In the genomic region with DNA sequence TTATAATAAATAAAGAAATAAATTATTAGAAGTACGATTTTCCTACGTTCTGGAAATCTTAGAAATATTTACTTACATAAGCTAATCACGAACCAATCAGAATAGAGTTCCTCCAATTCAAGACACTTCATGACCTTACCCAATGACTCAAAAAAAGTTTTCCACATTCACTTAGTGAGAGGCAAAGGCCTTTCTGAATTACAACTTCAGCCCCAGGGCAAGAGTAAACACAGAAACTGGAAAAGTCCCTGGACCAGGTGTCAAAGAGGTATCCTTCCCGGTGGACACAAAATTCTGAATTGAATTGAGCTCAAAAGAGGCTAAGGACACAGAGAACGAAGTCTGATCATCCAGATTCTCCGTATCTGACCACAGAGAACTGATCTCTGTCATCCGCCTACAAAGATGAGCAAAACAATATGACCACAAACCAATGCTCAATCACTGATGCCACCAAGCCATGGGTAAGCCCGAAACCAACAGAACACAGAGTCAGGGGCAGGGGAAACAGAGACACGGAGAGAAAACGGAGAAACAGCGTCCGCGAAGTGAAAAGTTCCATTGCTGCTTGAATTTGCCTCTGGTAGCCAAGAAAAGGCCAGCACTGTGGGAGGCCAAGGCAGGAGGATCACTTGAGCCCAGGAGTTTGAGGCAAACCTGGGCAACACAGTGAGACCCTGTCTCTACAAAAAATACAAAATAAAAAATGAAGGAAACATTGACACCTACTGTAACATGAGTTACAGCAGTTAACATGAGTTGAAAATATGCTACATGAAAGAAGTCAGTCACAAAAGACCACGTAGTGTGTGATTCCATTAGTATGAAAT, we compare ENCODE assay signal across 9 cellular contexts. TPM values are rescaled to one million over a fixed set of nuclear protein-coding genes. Genes with fewer than 3 reads are reported as not detected.
DNase-seq lines count a peak whose midpoint lies in the region; ATAC-seq and TF ChIP-seq lines count a peak whose summit lies in the region.
"Had no signal": no experiment of that assay in that cellular context is flagged by ENCODE, and none has a peak within 500 bp of the region (broad histone marks: within the 10 kb centered on the region; RNA-seq: fewer than 3 reads in every experiment).

No MANE protein-coding gene starts in this region.

- TF ChIP-seq CTCF in omental fat pad (IDR thresholded peaks at IDR 0.05) (no peak), lower lobe of right lung (IDR thresholded peaks at IDR 0.05) (no peak), thyroid gland (IDR thresholded peaks at IDR 0.05) (no peak)

- intact Hi-C loops in lower lobe of right lung (cut with DNase I) (no loop called here), thyroid gland (cut with DNase I) (no loop called here)

- no peak for TF ChIP-seq POLR2A in thyroid gland (IDR thresholded peaks at IDR 0.05)

- no peak overlapping the region for H3K27ac ChIP-seq in lower lobe of right lung
- H3K27ac ChIP-seq in thyroid gland: no peak overlapping the region
- H3K27ac ChIP-seq: parathyroid adenoma had no signal

- H3K9me3 ChIP-seq in lower lobe of right lung: no peaks in the 10 kb centered on the region
- H3K9me3 ChIP-seq in thyroid gland: no peaks in the 10 kb centered on the region

- ATAC-seq in HG03378 (IDR thresholded peaks at IDR 0.05; ENCODE audit: unreplicated experiment): peak; percentile 79
- no peak for ATAC-seq in omental fat pad (ENCODE audit: low FRiP score)
- no peak for ATAC-seq in GM21526 (IDR thresholded peaks at IDR 0.05; ENCODE audit: low FRiP score, unreplicated experiment)
- ATAC-seq in lower lobe of right lung: no peak

- no peaks in the 10 kb centered on the region for H3K36me3 ChIP-seq in lower lobe of right lung
- no peaks in the 10 kb centered on the region for H3K36me3 ChIP-seq in thyroid gland

- H3K27me3 ChIP-seq in lower lobe of right lung (ENCODE audit: low read depth) (no peaks in the 10 kb centered on the region), thyroid gland (no peaks in the 10 kb centered on the region)

- DNase-seq in stimulated activated CD4-positive, alpha-beta T cell treated with anti-CD3 and anti-CD28 coated beads, Interleukin-12 subunit alpha, Interleukin-12 subunit beta, amount 100 ng/mL, for 48 hours (ENCODE audit: low read depth in 2 of 3, low spot score in 1 of 3): peak; percentile 49 to 64 (median 59)
- no peak for DNase-seq in stimulated activated CD4-positive, alpha-beta T cell treated with anti-CD3 and anti-CD28 coated beads, Interleukin-12 subunit alpha, Interleukin-12 subunit beta, amount 100 ng/mL, for 4 hours
- DNase-seq in activated T-helper 1 cell treated with Interleukin-2 at 50 U/mL for 16 hours (ENCODE audit: low read depth): peak; percentile 23
- no peak for DNase-seq in omental fat pad (ENCODE audit: low spot score)
- no peak for DNase-seq in lower lobe of right lung
- no peak for DNase-seq in thyroid gland

- H3K4me3 ChIP-seq in lower lobe of right lung: no peak overlapping the region
- H3K4me3 ChIP-seq in thyroid gland (replicated peaks in 1 of 3): no peak overlapping the region

- WGBS in thyroid gland, 2 donors: 93 to 96% methylated on average over 14 of the region's 14 CpGs

- H3K4me1 ChIP-seq in lower lobe of right lung (peaks cover 24% of the 10 kb centered on the region), thyroid gland (peaks cover 0 to 4% of the 10 kb centered on the region in 2 donors)
- H3K4me1 ChIP-seq: parathyroid adenoma had no signal

RNA-seq across cellular contexts. Expression of gene BID, which starts 6.8 kb away (rescaled TPM):
- total RNA-seq in omental fat pad (10 to 100 TPM; 34.4 to 43.0 (median 37.2) TPM), lower lobe of right lung (34.3 TPM), thyroid gland (10 to 100 TPM in 3 of 4 donors, 1 to 10 TPM in 1; 4.6 to 18.3 (median 14.9) TPM)

Comparison
In these comparisons a context has a peak if more than half of its experiments do, and no peak if none do; other contexts are left out.
1. DNase-seq: peak in stimulated activated CD4-positive, alpha-beta T cell treated with anti-CD3 and anti-CD28 coated beads, Interleukin-12 subunit alpha, Interleukin-12 subunit beta, amount 100 ng/mL, for 48 hours (3 of 3) and activated T-helper 1 cell treated with Interleukin-2 at 50 U/mL for 16 hours (single experiment); none in stimulated activated CD4-positive, alpha-beta T cell treated with anti-CD3 and anti-CD28 coated beads, Interleukin-12 subunit alpha, Interleukin-12 subunit beta, amount 100 ng/mL, for 4 hours (single experiment), omental fat pad (single experiment), lower lobe of right lung (single experiment) and thyroid gland (0 of 2).